Comparison of ENCODE assay signal across 1 cellular context in genomic region chr10:132993271-132994260, GRCh38.
TF ChIP-seq lines count a peak whose summit lies in the region.

No MANE protein-coding gene starts in this region.

TF ChIP-seq in IMR-90, 13 proteins besides CTCF, POLR2A, EP300 and RAD21:
- TF ChIP-seq NFE2L2 (IDR thresholded peaks at IDR 0.05; ENCODE audit: low read depth, low read length) (no peak), SMC3 (IDR thresholded peaks at IDR 0.05; ENCODE audit: low read depth, low read length) (no peak), MAFK (IDR thresholded peaks at IDR 0.05; ENCODE audit: low read depth, low read length) (no peak), RCOR1 (IDR thresholded peaks at IDR 0.05; ENCODE audit: insufficient replicate concordance, low read length) (no peak), FOS (IDR thresholded peaks at IDR 0.05; ENCODE audit: low read depth, low read length) (no peak), USF2 (IDR thresholded peaks at IDR 0.05; ENCODE audit: low read depth, low read length) (no peak), CHD1 (IDR thresholded peaks at IDR 0.05; ENCODE audit: low read depth, low read length) (no peak), MAZ (IDR thresholded peaks at IDR 0.05; ENCODE audit: borderline replicate concordance, low read depth, low read length) (no peak), MXI1 (IDR thresholded peaks at IDR 0.05; ENCODE audit: borderline replicate concordance, low read depth, low read length) (no peak), CEBPB (IDR thresholded peaks at IDR 0.05; ENCODE audit: low read depth, low read length) (no peak), BHLHE40 (IDR thresholded peaks at IDR 0.05; ENCODE audit: low read depth, low read length) (no peak), RFX5 (IDR thresholded peaks at IDR 0.05; ENCODE audit: low read depth, low read length) (no peak)
- TF ChIP-seq, protein P1, sequence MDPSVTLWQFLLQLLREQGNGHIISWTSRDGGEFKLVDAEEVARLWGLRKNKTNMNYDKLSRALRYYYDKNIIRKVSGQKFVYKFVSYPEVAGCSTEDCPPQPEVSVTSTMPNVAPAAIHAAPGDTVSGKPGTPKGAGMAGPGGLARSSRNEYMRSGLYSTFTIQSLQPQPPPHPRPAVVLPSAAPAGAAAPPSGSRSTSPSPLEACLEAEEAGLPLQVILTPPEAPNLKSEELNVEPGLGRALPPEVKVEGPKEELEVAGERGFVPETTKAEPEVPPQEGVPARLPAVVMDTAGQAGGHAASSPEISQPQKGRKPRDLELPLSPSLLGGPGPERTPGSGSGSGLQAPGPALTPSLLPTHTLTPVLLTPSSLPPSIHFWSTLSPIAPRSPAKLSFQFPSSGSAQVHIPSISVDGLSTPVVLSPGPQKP (IDR thresholded peaks at IDR 0.05; ENCODE audit: borderline replicate concordance, low read depth, low read length): no peak
